In the genomic region with DNA sequence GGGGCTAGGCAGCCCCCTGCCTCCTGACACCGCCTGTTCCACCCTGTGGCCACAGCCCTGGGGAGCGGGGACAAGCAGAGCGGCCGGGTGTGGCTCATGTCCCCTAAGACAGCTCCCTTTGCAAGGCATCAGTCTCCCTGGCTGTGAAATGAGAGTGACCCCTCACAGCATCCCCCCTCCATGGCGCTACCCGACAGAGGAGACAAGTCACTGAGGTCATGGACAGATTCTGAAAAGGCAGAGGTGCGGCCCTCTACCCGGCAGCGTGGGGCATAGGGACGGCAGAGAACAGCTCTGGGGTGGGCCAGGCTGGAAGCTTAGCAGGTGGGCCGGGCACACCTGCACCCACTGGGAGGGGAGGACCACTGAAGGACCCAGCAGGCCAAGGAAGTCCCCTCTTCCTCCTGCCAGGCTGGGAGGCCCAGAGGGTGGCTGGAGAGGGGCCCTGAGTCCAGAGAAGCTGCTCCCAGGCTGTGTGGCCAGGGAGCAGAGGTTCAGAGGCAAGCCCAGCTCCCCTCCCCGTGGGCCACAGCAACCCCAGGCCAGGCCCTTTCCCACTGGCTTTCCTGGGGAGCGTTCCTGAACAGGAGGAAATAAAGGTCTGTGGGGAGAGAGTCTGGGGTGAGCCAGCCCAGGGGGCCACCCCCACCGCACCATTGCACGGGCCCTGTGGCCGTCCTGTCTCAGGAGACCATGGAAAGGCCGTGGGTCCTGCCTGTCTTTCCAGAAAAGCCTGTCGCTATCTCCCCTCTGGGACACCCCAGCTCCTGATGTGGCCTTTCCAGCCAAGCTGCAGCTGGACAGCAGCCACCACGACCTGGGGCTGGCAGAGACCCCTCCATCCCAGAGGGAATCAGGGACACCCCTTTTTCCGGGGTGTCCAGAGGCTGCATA, we compare ENCODE assay signal across 12 cellular contexts. TPM values are rescaled to one million over a fixed set of nuclear protein-coding genes. Genes with fewer than 3 reads are reported as not detected.
A peak's percentile ranks its signal among the peaks of the same experiment; 100 is the strongest.
DNase-seq lines count a peak whose midpoint lies in the region; ATAC-seq and TF ChIP-seq lines count a peak whose summit lies in the region.
"Had no signal": no experiment of that assay in that cellular context is flagged by ENCODE, and none has a peak within 500 bp of the region (broad histone marks: within the 10 kb centered on the region; RNA-seq: fewer than 3 reads in every experiment).

No MANE protein-coding gene starts in this region.

- no peak for DNase-seq in GM23338 (ENCODE audit: low spot score)
- no peak for DNase-seq in activated T-helper 1 cell treated with anti-CD3 and anti-CD28 coated beads, Interleukin-12 subunit alpha, Interleukin-12 subunit beta, Interleukin-2, Interleukin-4 antibody, amounts not matched to agents 30 ng/mL and 10 ng/mL and 1 ng/mL, durations not matched to agents 14 hours and 24 hours and 36 hours (ENCODE audit: low spot score)
- peak; percentile 11 for DNase-seq in iPS-NIHi11 (ENCODE audit: low spot score)
- no peak for DNase-seq in smooth muscle cell (lab: John Stamatoyannopoulos, UW; ENCODE audit: unreplicated experiment)
- no peak for DNase-seq in WERI-Rb-1
- no peak for DNase-seq in stimulated activated CD4-positive, alpha-beta T cell treated with anti-CD3 and anti-CD28 coated beads, Interleukin-4, amount 100 ng/mL, for 1 hour
- DNase-seq in DMS 273 (lab: John Stamatoyannopoulos, UW; ENCODE audit: unreplicated experiment): no peak
- DNase-seq in T-helper 9 cell: no peak
- DNase-seq: erythroblast, NCI-H1930 had no signal

- no peak overlapping the region for H3K9ac ChIP-seq in smooth muscle cell (ENCODE audit: low read depth)

- peak overlapping the region; percentile 64 for H3K4me3 ChIP-seq in GM23338
- peak overlapping the region; percentile 54 for H3K4me3 ChIP-seq in smooth muscle cell
- no peak overlapping the region for H3K4me3 ChIP-seq in WERI-Rb-1 (ENCODE audit: low read depth, low read length)

- H4K20me1 ChIP-seq in GM23338 (replicated peaks; ENCODE audit: insufficient read depth) (no peaks in the 10 kb centered on the region), smooth muscle cell (ENCODE audit: low read depth) (peaks cover 20% of the 10 kb centered on the region)

- H3F3A ChIP-seq in GM23338 (replicated peaks; ENCODE audit: low read depth) (peaks cover 6% of the 10 kb centered on the region; the same call in 1 of the 2 replicates), smooth muscle cell (ENCODE audit: low read depth) (no peaks in the 10 kb centered on the region)

- H3K27me3 Mint-ChIP-seq in GM23338 (ENCODE audit: insufficient read depth, low read depth, poor library complexity): peaks cover 22% of the 10 kb centered on the region
- peaks cover 7% of the 10 kb centered on the region for H3K27me3 Mint-ChIP-seq in activated T-helper 1 cell treated with anti-CD3 and anti-CD28 coated beads, Interleukin-12 subunit alpha, Interleukin-12 subunit beta, Interleukin-2, Interleukin-4 antibody, amounts not matched to agents 30 ng/mL and 10 ng/mL and 1 ng/mL, durations not matched to agents 14 hours and 24 hours and 36 hours (ENCODE audit: insufficient read depth)

- no peak overlapping the region; the same call in 2 of the 3 replicates for H3K4me3 Mint-ChIP-seq in GM23338
- H3K4me3 Mint-ChIP-seq in activated T-helper 1 cell treated with anti-CD3 and anti-CD28 coated beads, Interleukin-12 subunit alpha, Interleukin-12 subunit beta, Interleukin-2, Interleukin-4 antibody, amounts not matched to agents 30 ng/mL and 10 ng/mL and 1 ng/mL, durations not matched to agents 14 hours and 24 hours and 36 hours: peak overlapping the region; percentile 58

- no peaks in the 10 kb centered on the region for H3K9me2 ChIP-seq in GM23338 (ENCODE audit: insufficient read depth)

- intact Hi-C loops in activated T-helper 1 cell treated with anti-CD3 and anti-CD28 coated beads, Interleukin-12 subunit alpha, Interleukin-12 subunit beta, Interleukin-2, Interleukin-4 antibody, amounts not matched to agents 30 ng/mL and 10 ng/mL and 1 ng/mL, durations not matched to agents 14 hours and 24 hours and 36 hours (cut with micrococcal nuclease): loop anchor here (10.0 kb wide), 1 partner anchor 168 kb away; no protein-coding TSS in a partner anchor

- H3K36me3 Mint-ChIP-seq in GM23338 (ENCODE audit: low read depth): no peaks in the 10 kb centered on the region; the same call in 2 of the 3 replicates
- H3K36me3 Mint-ChIP-seq in activated T-helper 1 cell treated with anti-CD3 and anti-CD28 coated beads, Interleukin-12 subunit alpha, Interleukin-12 subunit beta, Interleukin-2, Interleukin-4 antibody, amounts not matched to agents 30 ng/mL and 10 ng/mL and 1 ng/mL, durations not matched to agents 14 hours and 24 hours and 36 hours (ENCODE audit: low read depth): peaks cover 6% of the 10 kb centered on the region

- H3K27me3 ChIP-seq in GM23338 (ENCODE audit: insufficient read depth): peaks cover 24% of the 10 kb centered on the region
- peaks cover 30% of the 10 kb centered on the region for H3K27me3 ChIP-seq in smooth muscle cell (ENCODE audit: low read depth)
- H3K27me3 ChIP-seq in WERI-Rb-1 (ENCODE audit: insufficient read depth, low read depth, severe bottlenecking): peaks cover 4% of the 10 kb centered on the region

- H3K79me2 ChIP-seq in GM23338 (replicated peaks; ENCODE audit: insufficient read depth) (no peaks in the 10 kb centered on the region), smooth muscle cell (ENCODE audit: low read depth) (no peaks in the 10 kb centered on the region)

- no peaks in the 10 kb centered on the region for H3K9me3 ChIP-seq in smooth muscle cell (replicated peaks; ENCODE audit: low read depth)
- H3K9me3 ChIP-seq in WERI-Rb-1 (ENCODE audit: severe bottlenecking): no peaks in the 10 kb centered on the region

- H3K36me3 ChIP-seq in GM23338 (ENCODE audit: insufficient read depth) (no peaks in the 10 kb centered on the region), smooth muscle cell (ENCODE audit: low read depth) (no peaks in the 10 kb centered on the region), WERI-Rb-1 (no peaks in the 10 kb centered on the region)

- no peak overlapping the region for H3K27ac ChIP-seq in GM23338 (ENCODE audit: low read depth)
- H3K27ac ChIP-seq in smooth muscle cell (ENCODE audit: low read depth): no peak overlapping the region
- no peak overlapping the region for H3K27ac ChIP-seq in WERI-Rb-1

- ATAC-seq in GM23338: no peak

- H3K4me1 ChIP-seq in GM23338 (ENCODE audit: insufficient read depth) (no peaks in the 10 kb centered on the region; the same call in 1 of the 2 replicates), smooth muscle cell (ENCODE audit: low read depth) (no peaks in the 10 kb centered on the region)

- H3K4me2 ChIP-seq in GM23338: peak overlapping the region; percentile 83
- no peak overlapping the region for H3K4me2 ChIP-seq in smooth muscle cell

- no peak for TF ChIP-seq CTCF in GM23338 (conservative IDR thresholded peaks at IDR 0.05; ENCODE audit: low read depth in 2 of 2)
- no peak for TF ChIP-seq CTCF in smooth muscle cell (IDR thresholded peaks at IDR 0.05; ENCODE audit: borderline replicate concordance, insufficient read depth, poor library complexity, severe bottlenecking)
- no peak for TF ChIP-seq CTCF in WERI-Rb-1 (IDR thresholded peaks at IDR 0.05; ENCODE audit: low read depth, low read length)

- WGBS in smooth muscle cell (ENCODE audit: low lambda C conversion rate): 81% methylated on average over 20 of the region's 20 CpGs

- no peak overlapping the region; the same call in 1 of the 2 replicates for H2AFZ ChIP-seq in GM23338
- H2AFZ ChIP-seq in smooth muscle cell (ENCODE audit: low read depth): no peak overlapping the region

- peaks cover 10% of the 10 kb centered on the region for H3K4me1 Mint-ChIP-seq in GM23338
- H3K4me1 Mint-ChIP-seq in activated T-helper 1 cell treated with anti-CD3 and anti-CD28 coated beads, Interleukin-12 subunit alpha, Interleukin-12 subunit beta, Interleukin-2, Interleukin-4 antibody, amounts not matched to agents 30 ng/mL and 10 ng/mL and 1 ng/mL, durations not matched to agents 14 hours and 24 hours and 36 hours (ENCODE audit: low read depth): no peaks in the 10 kb centered on the region

- no peak overlapping the region for H3K27ac Mint-ChIP-seq in GM23338
- H3K27ac Mint-ChIP-seq in activated T-helper 1 cell treated with anti-CD3 and anti-CD28 coated beads, Interleukin-12 subunit alpha, Interleukin-12 subunit beta, Interleukin-2, Interleukin-4 antibody, amounts not matched to agents 30 ng/mL and 10 ng/mL and 1 ng/mL, durations not matched to agents 14 hours and 24 hours and 36 hours: peak overlapping the region; percentile 40

- H3K9me3 Mint-ChIP-seq in GM23338: no peaks in the 10 kb centered on the region; the same call in 2 of the 3 replicates
- H3K9me3 Mint-ChIP-seq in activated T-helper 1 cell treated with anti-CD3 and anti-CD28 coated beads, Interleukin-12 subunit alpha, Interleukin-12 subunit beta, Interleukin-2, Interleukin-4 antibody, amounts not matched to agents 30 ng/mL and 10 ng/mL and 1 ng/mL, durations not matched to agents 14 hours and 24 hours and 36 hours: no peaks in the 10 kb centered on the region

RNA-seq across cellular contexts. Expression of gene ADAP1, which starts 1.7 kb away (rescaled TPM):
- 4.3 and 9.6 TPM in 2 replicates for total RNA-seq in GM23338 (2014; rRNA removed; shearing (Covaris generic))
- 1.9 and 2.2 TPM in 2 replicates for polyA plus RNA-seq in GM23338 (2016; fragmentation: Nextera tagmentation; extraction: Ambion mirVana)
- total RNA-seq in activated T-helper 1 cell treated with anti-CD3 and anti-CD28 coated beads, Interleukin-12 subunit alpha, Interleukin-12 subunit beta, Interleukin-2, Interleukin-4 antibody, amounts not matched to agents 30 ng/mL and 10 ng/mL and 1 ng/mL, durations not matched to agents 14 hours and 24 hours and 36 hours: 80.9 and 87.7 TPM in 2 replicates
- total RNA-seq in smooth muscle cell: 2.0 and 3.0 TPM in 2 replicates
- 1.3 and 2.4 TPM in 2 replicates for polyA plus RNA-seq in smooth muscle cell

RNA-seq across cellular contexts. Expression of gene COX19, which starts 22.6 kb away (rescaled TPM):
- 6.2 and 11.7 TPM in 2 replicates for total RNA-seq in GM23338 (2014; rRNA removed; shearing (Covaris generic))
- 12.6 and 13.9 TPM in 2 replicates for polyA plus RNA-seq in GM23338 (2016; fragmentation: Nextera tagmentation; extraction: Ambion mirVana)
- total RNA-seq in activated T-helper 1 cell treated with anti-CD3 and anti-CD28 coated beads, Interleukin-12 subunit alpha, Interleukin-12 subunit beta, Interleukin-2, Interleukin-4 antibody, amounts not matched to agents 30 ng/mL and 10 ng/mL and 1 ng/mL, durations not matched to agents 14 hours and 24 hours and 36 hours: 14.3 and 18.6 TPM in 2 replicates
- 10.0 and 10.4 TPM in 2 replicates for total RNA-seq in smooth muscle cell
- 10.4 and 19.0 TPM in 2 replicates for polyA plus RNA-seq in smooth muscle cell

RNA-seq across cellular contexts. Expression of gene CYP2W1, which starts 30.2 kb away (rescaled TPM):
- total RNA-seq in GM23338 (2014; rRNA removed; shearing (Covaris generic)): not detected in 2 replicates
- polyA plus RNA-seq in GM23338 (2016; fragmentation: Nextera tagmentation; extraction: Ambion mirVana) (not detected in 2 replicates), smooth muscle cell (0.44 TPM in 1 of 2 replicates, not detected in the other)
- total RNA-seq in activated T-helper 1 cell treated with anti-CD3 and anti-CD28 coated beads, Interleukin-12 subunit alpha, Interleukin-12 subunit beta, Interleukin-2, Interleukin-4 antibody, amounts not matched to agents 30 ng/mL and 10 ng/mL and 1 ng/mL, durations not matched to agents 14 hours and 24 hours and 36 hours: not detected in 2 replicates
- total RNA-seq in smooth muscle cell: not detected in 2 replicates
- total RNA-seq: myocyte, SK-MEL-5 had no signal
